In genomic region chr9:124868511-124869465, GRCh38 we compare ENCODE assay signal across 1 cellular context.
TF ChIP-seq lines count a peak whose summit lies in the region.

No MANE protein-coding gene starts in this region.

TF ChIP-seq in K562, 482 proteins besides CTCF, POLR2A, EP300 and RAD21 (continued from another document and continues in another):
- TF ChIP-seq CHD7 (IDR thresholded peaks at IDR 0.05; ENCODE audit: low read depth, low read length) = no peak
- TF ChIP-seq RBM39 (optimal IDR thresholded peaks at IDR 0.05; ENCODE audit: low read depth, low read length) = no peak
- peak; percentile 42 for TF ChIP-seq SMAD1 (IDR thresholded peaks at IDR 0.05; ENCODE audit: low read depth, low read length, partially characterized antibody)
- no peak for TF ChIP-seq CREB3 (tag; conservative IDR thresholded peaks at IDR 0.05; ENCODE audit: low read depth)
- peak; percentile 46 for TF ChIP-seq NR3C1 (CRISPR knock-in tag; IDR thresholded peaks at IDR 0.05)
- TF ChIP-seq SRSF3 (IDR thresholded peaks at IDR 0.05; ENCODE audit: insufficient read depth, low read length) = 0 out of 2 replicates have a peak, but pooled peaks have one; percentile 81
- no peak for TF ChIP-seq HNRNPK (IDR thresholded peaks at IDR 0.05; ENCODE audit: low read depth, low read length, poor library complexity, severe bottlenecking)
- peak; percentile 84 for TF ChIP-seq ZFP91 (CRISPR knock-in tag; IDR thresholded peaks at IDR 0.05)
- TF ChIP-seq C11orf30 (IDR thresholded peaks at IDR 0.05; ENCODE audit: low read depth) = no peak
- peak; percentile 93 for TF ChIP-seq EGR1 (conservative IDR thresholded peaks at IDR 0.05)
- no peak for TF ChIP-seq POLR3G (IDR thresholded peaks at IDR 0.05; ENCODE audit: extremely low read depth, insufficient read length, insufficient replicate concordance)
- TF ChIP-seq ZNF77 (CRISPR knock-in tag; IDR thresholded peaks at IDR 0.05) = no peak
- TF ChIP-seq FOXP4 (CRISPR knock-in tag; IDR thresholded peaks at IDR 0.05; ENCODE audit: borderline replicate concordance) = peak; percentile 76; the same call in 1 of the 2 replicates
- peak; percentile 70; the same call in 1 of the 2 replicates for TF ChIP-seq KLF1 (tag; IDR thresholded peaks at IDR 0.05)
- 0 out of 2 replicates have a peak, but pooled peaks have one; percentile 66 for TF ChIP-seq MTA3 (IDR thresholded peaks at IDR 0.05; ENCODE audit: borderline replicate concordance)
- TF ChIP-seq FOS (IDR thresholded peaks at IDR 0.05; ENCODE audit: extremely low read depth, insufficient read length) = no peak
- TF ChIP-seq IRF2 (CRISPR knock-in tag; IDR thresholded peaks at IDR 0.05) = 0 out of 2 replicates have a peak, but pooled peaks have one; percentile 32
- no peak for TF ChIP-seq COPS2 (conservative IDR thresholded peaks at IDR 0.05)
- 0 out of 4 replicates have a peak, but pooled peaks of 1 of the 2 experiments have one; percentile 28 for TF ChIP-seq SRF (CRISPR knock-in tag; IDR thresholded peaks at IDR 0.05)
- TF ChIP-seq ZNF444 (CRISPR knock-in tag; IDR thresholded peaks at IDR 0.05) = no peak
- no peak for TF ChIP-seq NCOA4 (IDR thresholded peaks at IDR 0.05; ENCODE audit: partially characterized antibody)
- TF ChIP-seq MYNN (IDR thresholded peaks at IDR 0.05) = peak; percentile 48; the same call in 1 of the 2 replicates
- no peak for TF ChIP-seq MYNN (CRISPR knock-in tag; IDR thresholded peaks at IDR 0.05)
- TF ChIP-seq ZNF707 (CRISPR knock-in tag; conservative IDR thresholded peaks at IDR 0.05) = no peak
- peak; percentile 68; the same call in 1 of the 2 replicates for TF ChIP-seq HNRNPL (IDR thresholded peaks at IDR 0.05; ENCODE audit: low read depth, low read length)
- TF ChIP-seq ZNF121 (CRISPR knock-in tag; conservative IDR thresholded peaks at IDR 0.05) = no peak
- peak; percentile 90 for TF ChIP-seq L3MBTL2 (IDR thresholded peaks at IDR 0.05)
- 0 out of 2 replicates have a peak, but pooled peaks have one; percentile 57 for TF ChIP-seq CBFB (CRISPR knock-in tag; IDR thresholded peaks at IDR 0.05)
- TF ChIP-seq STAG1 (CRISPR knock-in tag; IDR thresholded peaks at IDR 0.05; ENCODE audit: borderline replicate concordance) = no peak
- no peak for TF ChIP-seq CSDE1 (IDR thresholded peaks at IDR 0.05)
- TF ChIP-seq ZFPM2 (CRISPR knock-in tag; IDR thresholded peaks at IDR 0.05) = no peak
- no peak for TF ChIP-seq SFPQ (IDR thresholded peaks at IDR 0.05; ENCODE audit: low read depth, low read length)
- TF ChIP-seq HINFP (tag; conservative IDR thresholded peaks at IDR 0.05; ENCODE audit: low read depth) = no peak
- TF ChIP-seq SRSF7 (optimal IDR thresholded peaks at IDR 0.05; ENCODE audit: low read depth, low read length) = no peak
- no peak for TF ChIP-seq U2AF2 (optimal IDR thresholded peaks at IDR 0.05; ENCODE audit: low read depth, low read length)
- no peak; the same call in 1 of the 2 replicates for TF ChIP-seq ZBED1 (IDR thresholded peaks at IDR 0.05)
- TF ChIP-seq ZNF766 (CRISPR knock-in tag; conservative IDR thresholded peaks at IDR 0.05) = peak; percentile 70
- TF ChIP-seq OTX1 (CRISPR knock-in tag; IDR thresholded peaks at IDR 0.05) = no peak
- peak; percentile 61; the same call in 1 of the 2 replicates for TF ChIP-seq CTBP1 (IDR thresholded peaks at IDR 0.05; ENCODE audit: borderline replicate concordance)
- peak in 2 of 3 experiments; percentile 57 to 71 for TF ChIP-seq YY1 (IDR thresholded peaks at IDR 0.05; ENCODE audit: borderline replicate concordance in 1 of 3, control insufficient read depth in 1 of 3, extremely low read depth in 1 of 3, insufficient read depth in 3 of 3, insufficient read length in 1 of 3, insufficient replicate concordance in 2 of 3, low read depth in 1 of 3, low read length in 2 of 3)
- 0 out of 4 replicates have a peak, but pooled peaks of 1 of the 2 experiments have one; percentile 18 for TF ChIP-seq RCOR1 (IDR thresholded peaks at IDR 0.05; ENCODE audit: borderline replicate concordance in 1 of 2, low read depth in 2 of 2, low read length in 2 of 2)
- no peak for TF ChIP-seq CBX2 (IDR thresholded peaks at IDR 0.05; ENCODE audit: insufficient read depth, low read length, poor library complexity, severe bottlenecking)
- peak; percentile 66 for TF ChIP-seq RBBP5 (IDR thresholded peaks at IDR 0.05; ENCODE audit: borderline replicate concordance, insufficient read depth, low read length, poor library complexity, severe bottlenecking)
- no peak for TF ChIP-seq ZNF134 (CRISPR knock-in tag; conservative IDR thresholded peaks at IDR 0.05)
